ENCODE assay signal across 21 cellular contexts in genomic region chr17:16910341-16910740, GRCh38.
"Had no signal": no experiment of that assay in that cellular context is flagged by ENCODE, and none has a peak within 500 bp of the region (broad histone marks: within the 10 kb centered on the region; RNA-seq: fewer than 3 reads in every experiment).

No MANE protein-coding gene starts in this region.

- H3K4me1 Mint-ChIP-seq: central memory CD8-positive, alpha-beta T cell had no signal

- H3K27ac Mint-ChIP-seq: activated B cell treated with CpG ODN at 0.5 μM for 24 hours; activated CD4-positive, alpha-beta T cell treated with anti-CD3 and anti-CD28 coated beads, Interleukin-2, amount 10 ng/mL, durations not matched to agents 7 days and 5 days; T-helper 2 cell treated with Interferon-gamma antibody and Interleukin-4, amounts not matched to agents 5 μg/mL and 100 μg/mL, for 36 hours; type B pancreatic cell had no signal

- H3K4me1 ChIP-seq: gastroesophageal sphincter, lower lobe of right lung had no signal

- H3K36me3 Mint-ChIP-seq: activated naive CD4-positive, alpha-beta T cell treated with anti-CD3 and anti-CD28 coated beads, Interleukin-2, amount 50 U/mL, for 72 hours; brain; naive B cell; type B pancreatic cell had no signal

- DNase-seq: activated B cell treated with CpG ODN at 0.5 μM for 24 hours; activated CD4-positive, alpha-beta T cell treated with anti-CD3 and anti-CD28 coated beads, Interleukin-2, amount 10 ng/mL, durations not matched to agents 7 days and 5 days; activated effector memory CD4-positive, alpha-beta T cell treated with Interleukin-2 at 50 U/mL for 16 hours; activated T-cell treated with anti-CD3 and anti-CD28 coated beads, Interleukin-2, amount 50 U/mL, for 4 hours; amygdala; effector memory CD8-positive, alpha-beta T cell; erythroblast; heart right ventricle; lower lobe of right lung; naive B cell; retina; stimulated activated CD4-positive, alpha-beta T cell treated with anti-CD3 and anti-CD28 coated beads, Interleukin-15, amount 100 ng/mL, for 24 hours; stimulated activated CD4-positive, alpha-beta T cell treated with anti-CD3 and anti-CD28 coated beads, Interleukin-4, amount 100 ng/mL, for 1 hour; substantia nigra; SW 1271 had no signal

- H3K4me3 ChIP-seq: gastroesophageal sphincter, heart right ventricle, lower lobe of right lung had no signal

- H3K9me3 Mint-ChIP-seq: activated B cell treated with CpG ODN at 0.5 μM for 24 hours; activated CD4-positive, alpha-beta T cell treated with anti-CD3 and anti-CD28 coated beads, Interleukin-2, amount 10 ng/mL, durations not matched to agents 7 days and 5 days; activated naive CD4-positive, alpha-beta T cell treated with anti-CD3 and anti-CD28 coated beads, Interleukin-2, amount 50 U/mL, for 72 hours; activated T-cell treated with anti-CD3 and anti-CD28 coated beads, Interleukin-2, amount 50 U/mL, for 4 hours; brain; central memory CD8-positive, alpha-beta T cell; effector memory CD8-positive, alpha-beta T cell; naive B cell; T-helper 2 cell treated with Interferon-gamma antibody and Interleukin-4, amounts not matched to agents 5 μg/mL and 100 μg/mL, for 36 hours; type B pancreatic cell had no signal

- H3K36me3 ChIP-seq: gastroesophageal sphincter, heart right ventricle, lower lobe of right lung had no signal

- H3K4me3 Mint-ChIP-seq: activated B cell treated with CpG ODN at 0.5 μM for 24 hours; activated CD4-positive, alpha-beta T cell treated with anti-CD3 and anti-CD28 coated beads, Interleukin-2, amount 10 ng/mL, durations not matched to agents 7 days and 5 days; activated T-cell treated with anti-CD3 and anti-CD28 coated beads, Interleukin-2, amount 50 U/mL, for 4 hours; brain; central memory CD8-positive, alpha-beta T cell; effector memory CD8-positive, alpha-beta T cell; T-helper 2 cell treated with Interferon-gamma antibody and Interleukin-4, amounts not matched to agents 5 μg/mL and 100 μg/mL, for 36 hours; type B pancreatic cell had no signal

- H3K9me3 ChIP-seq: gastroesophageal sphincter, heart right ventricle, lower lobe of right lung had no signal

- ATAC-seq: activated naive CD4-positive, alpha-beta T cell treated with anti-CD3 and anti-CD28 coated beads, Interleukin-2, amount 50 U/mL, for 72 hours; activated T-cell treated with anti-CD3 and anti-CD28 coated beads, Interleukin-2, amount 50 U/mL, for 4 hours; effector memory CD8-positive, alpha-beta T cell; gastroesophageal sphincter; lower lobe of right lung had no signal

- H3K27ac ChIP-seq: gastroesophageal sphincter, lower lobe of right lung had no signal
